In the genomic region with DNA sequence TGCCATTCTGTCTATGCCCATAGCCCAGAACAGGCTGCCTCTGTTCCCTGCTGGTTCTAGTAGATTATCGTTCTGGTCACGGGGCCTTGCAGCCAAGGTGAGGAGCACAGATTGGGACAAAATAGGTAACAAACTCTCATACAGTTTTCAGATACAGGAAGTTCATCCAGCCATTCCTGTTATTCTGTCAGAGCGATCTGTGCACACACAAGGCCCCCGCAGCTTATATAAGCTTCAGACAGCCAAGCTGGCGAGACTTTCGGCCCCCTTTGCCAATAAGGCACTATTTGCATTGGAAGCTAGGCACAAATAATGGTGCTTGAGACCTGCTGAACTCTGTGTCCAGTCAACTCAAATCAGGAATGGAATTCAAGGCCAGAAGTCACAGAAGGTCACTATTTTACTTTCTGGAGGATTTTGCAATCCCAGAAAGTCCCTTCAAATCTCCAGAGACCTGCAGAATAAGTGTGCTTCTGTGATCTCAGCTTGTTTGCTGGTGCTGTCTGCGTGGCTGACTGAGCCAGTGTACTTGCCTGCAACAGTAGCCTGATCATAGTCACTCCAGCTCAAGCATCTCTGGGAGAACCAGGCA, we compare ENCODE assay signal across 1 cellular context.
TF ChIP-seq lines count a peak whose summit lies in the region.

No MANE protein-coding gene starts in this region.

TF ChIP-seq in HepG2, 621 proteins besides CTCF, POLR2A, EP300 and RAD21 (continued from another document):
- TF ChIP-seq, protein P1, sequence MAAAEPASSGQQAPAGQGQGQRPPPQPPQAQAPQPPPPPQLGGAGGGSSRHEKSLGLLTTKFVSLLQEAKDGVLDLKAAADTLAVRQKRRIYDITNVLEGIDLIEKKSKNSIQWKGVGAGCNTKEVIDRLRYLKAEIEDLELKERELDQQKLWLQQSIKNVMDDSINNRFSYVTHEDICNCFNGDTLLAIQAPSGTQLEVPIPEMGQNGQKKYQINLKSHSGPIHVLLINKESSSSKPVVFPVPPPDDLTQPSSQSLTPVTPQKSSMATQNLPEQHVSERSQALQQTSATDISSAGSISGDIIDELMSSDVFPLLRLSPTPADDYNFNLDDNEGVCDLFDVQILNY (CRISPR knock-in tag; conservative IDR thresholded peaks at IDR 0.05), result no peak
- TF ChIP-seq JUN (CRISPR knock-in tag; IDR thresholded peaks at IDR 0.05) (no peak), EED (CRISPR knock-in tag; IDR thresholded peaks at IDR 0.05) (no peak), SP140L (CRISPR knock-in tag; IDR thresholded peaks at IDR 0.05; ENCODE audit: borderline replicate concordance) (no peak), SMC3 (IDR thresholded peaks at IDR 0.05; ENCODE audit: low read length) (no peak), ZNF331 (CRISPR knock-in tag; IDR thresholded peaks at IDR 0.05) (no peak), ZNF234 (CRISPR knock-in tag; conservative IDR thresholded peaks at IDR 0.05) (no peak), ZNF432 (CRISPR knock-in tag; IDR thresholded peaks at IDR 0.05; ENCODE audit: borderline replicate concordance) (no peak), ZNF484 (CRISPR knock-in tag; IDR thresholded peaks at IDR 0.05; ENCODE audit: borderline replicate concordance, low read depth) (no peak), ZNF746 (CRISPR knock-in tag; IDR thresholded peaks at IDR 0.05) (no peak), HMG20A (CRISPR knock-in tag; IDR thresholded peaks at IDR 0.05; ENCODE audit: borderline replicate concordance) (peak; percentile 88; the same call in 1 of the 2 replicates), ZKSCAN8 (CRISPR knock-in tag; IDR thresholded peaks at IDR 0.05; ENCODE audit: borderline replicate concordance) (0 out of 2 replicates have a peak, but pooled peaks have one; percentile 20), ELF3 (CRISPR knock-in tag; IDR thresholded peaks at IDR 0.05) (peak; percentile 63; the same call in 1 of the 2 replicates), RBM39 (IDR thresholded peaks at IDR 0.05; ENCODE audit: low read depth, low read length, poor library complexity, severe bottlenecking) (no peak), ZNF7 (CRISPR knock-in tag; IDR thresholded peaks at IDR 0.05) (no peak)
- TF ChIP-seq, protein P2, sequence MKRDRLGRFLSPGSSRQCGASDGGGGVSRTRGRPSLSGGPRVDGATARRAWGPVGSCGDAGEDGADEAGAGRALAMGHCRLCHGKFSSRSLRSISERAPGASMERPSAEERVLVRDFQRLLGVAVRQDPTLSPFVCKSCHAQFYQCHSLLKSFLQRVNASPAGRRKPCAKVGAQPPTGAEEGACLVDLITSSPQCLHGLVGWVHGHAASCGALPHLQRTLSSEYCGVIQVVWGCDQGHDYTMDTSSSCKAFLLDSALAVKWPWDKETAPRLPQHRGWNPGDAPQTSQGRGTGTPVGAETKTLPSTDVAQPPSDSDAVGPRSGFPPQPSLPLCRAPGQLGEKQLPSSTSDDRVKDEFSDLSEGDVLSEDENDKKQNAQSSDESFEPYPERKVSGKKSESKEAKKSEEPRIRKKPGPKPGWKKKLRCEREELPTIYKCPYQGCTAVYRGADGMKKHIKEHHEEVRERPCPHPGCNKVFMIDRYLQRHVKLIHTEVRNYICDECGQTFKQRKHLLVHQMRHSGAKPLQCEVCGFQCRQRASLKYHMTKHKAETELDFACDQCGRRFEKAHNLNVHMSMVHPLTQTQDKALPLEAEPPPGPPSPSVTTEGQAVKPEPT (CRISPR knock-in tag; IDR thresholded peaks at IDR 0.05; ENCODE audit: low read depth), result 0 out of 2 replicates have a peak, but pooled peaks have one; percentile 25
- TF ChIP-seq, protein P3, sequence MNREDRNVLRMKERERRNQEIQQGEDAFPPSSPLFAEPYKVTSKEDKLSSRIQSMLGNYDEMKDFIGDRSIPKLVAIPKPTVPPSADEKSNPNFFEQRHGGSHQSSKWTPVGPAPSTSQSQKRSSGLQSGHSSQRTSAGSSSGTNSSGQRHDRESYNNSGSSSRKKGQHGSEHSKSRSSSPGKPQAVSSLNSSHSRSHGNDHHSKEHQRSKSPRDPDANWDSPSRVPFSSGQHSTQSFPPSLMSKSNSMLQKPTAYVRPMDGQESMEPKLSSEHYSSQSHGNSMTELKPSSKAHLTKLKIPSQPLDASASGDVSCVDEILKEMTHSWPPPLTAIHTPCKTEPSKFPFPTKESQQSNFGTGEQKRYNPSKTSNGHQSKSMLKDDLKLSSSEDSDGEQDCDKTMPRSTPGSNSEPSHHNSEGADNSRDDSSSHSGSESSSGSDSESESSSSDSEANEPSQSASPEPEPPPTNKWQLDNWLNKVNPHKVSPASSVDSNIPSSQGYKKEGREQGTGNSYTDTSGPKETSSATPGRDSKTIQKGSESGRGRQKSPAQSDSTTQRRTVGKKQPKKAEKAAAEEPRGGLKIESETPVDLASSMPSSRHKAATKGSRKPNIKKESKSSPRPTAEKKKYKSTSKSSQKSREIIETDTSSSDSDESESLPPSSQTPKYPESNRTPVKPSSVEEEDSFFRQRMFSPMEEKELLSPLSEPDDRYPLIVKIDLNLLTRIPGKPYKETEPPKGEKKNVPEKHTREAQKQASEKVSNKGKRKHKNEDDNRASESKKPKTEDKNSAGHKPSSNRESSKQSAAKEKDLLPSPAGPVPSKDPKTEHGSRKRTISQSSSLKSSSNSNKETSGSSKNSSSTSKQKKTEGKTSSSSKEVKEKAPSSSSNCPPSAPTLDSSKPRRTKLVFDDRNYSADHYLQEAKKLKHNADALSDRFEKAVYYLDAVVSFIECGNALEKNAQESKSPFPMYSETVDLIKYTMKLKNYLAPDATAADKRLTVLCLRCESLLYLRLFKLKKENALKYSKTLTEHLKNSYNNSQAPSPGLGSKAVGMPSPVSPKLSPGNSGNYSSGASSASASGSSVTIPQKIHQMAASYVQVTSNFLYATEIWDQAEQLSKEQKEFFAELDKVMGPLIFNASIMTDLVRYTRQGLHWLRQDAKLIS (CRISPR knock-in tag; IDR thresholded peaks at IDR 0.05), result no peak
- TF ChIP-seq, protein P4, sequence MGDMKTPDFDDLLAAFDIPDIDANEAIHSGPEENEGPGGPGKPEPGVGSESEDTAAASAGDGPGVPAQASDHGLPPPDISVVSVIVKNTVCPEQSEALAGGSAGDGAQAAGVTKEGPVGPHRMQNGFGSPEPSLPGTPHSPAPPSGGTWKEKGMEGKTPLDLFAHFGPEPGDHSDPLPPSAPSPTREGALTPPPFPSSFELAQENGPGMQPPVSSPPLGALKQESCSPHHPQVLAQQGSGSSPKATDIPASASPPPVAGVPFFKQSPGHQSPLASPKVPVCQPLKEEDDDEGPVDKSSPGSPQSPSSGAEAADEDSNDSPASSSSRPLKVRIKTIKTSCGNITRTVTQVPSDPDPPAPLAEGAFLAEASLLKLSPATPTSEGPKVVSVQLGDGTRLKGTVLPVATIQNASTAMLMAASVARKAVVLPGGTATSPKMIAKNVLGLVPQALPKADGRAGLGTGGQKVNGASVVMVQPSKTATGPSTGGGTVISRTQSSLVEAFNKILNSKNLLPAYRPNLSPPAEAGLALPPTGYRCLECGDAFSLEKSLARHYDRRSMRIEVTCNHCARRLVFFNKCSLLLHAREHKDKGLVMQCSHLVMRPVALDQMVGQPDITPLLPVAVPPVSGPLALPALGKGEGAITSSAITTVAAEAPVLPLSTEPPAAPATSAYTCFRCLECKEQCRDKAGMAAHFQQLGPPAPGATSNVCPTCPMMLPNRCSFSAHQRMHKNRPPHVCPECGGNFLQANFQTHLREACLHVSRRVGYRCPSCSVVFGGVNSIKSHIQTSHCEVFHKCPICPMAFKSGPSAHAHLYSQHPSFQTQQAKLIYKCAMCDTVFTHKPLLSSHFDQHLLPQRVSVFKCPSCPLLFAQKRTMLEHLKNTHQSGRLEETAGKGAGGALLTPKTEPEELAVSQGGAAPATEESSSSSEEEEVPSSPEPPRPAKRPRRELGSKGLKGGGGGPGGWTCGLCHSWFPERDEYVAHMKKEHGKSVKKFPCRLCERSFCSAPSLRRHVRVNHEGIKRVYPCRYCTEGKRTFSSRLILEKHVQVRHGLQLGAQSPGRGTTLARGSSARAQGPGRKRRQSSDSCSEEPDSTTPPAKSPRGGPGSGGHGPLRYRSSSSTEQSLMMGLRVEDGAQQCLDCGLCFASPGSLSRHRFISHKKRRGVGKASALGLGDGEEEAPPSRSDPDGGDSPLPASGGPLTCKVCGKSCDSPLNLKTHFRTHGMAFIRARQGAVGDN (CRISPR knock-in tag; IDR thresholded peaks at IDR 0.05), result no peak
